1 cellular context compared by ENCODE assay signal in genomic region chr3:72847751-72848702, GRCh38.
TF ChIP-seq lines count a peak whose summit lies in the region.

Gene SHQ1 (minus strand): TSS chr3:72848445. CDS start chr3:72848340, 105 bp downstream.

TF ChIP-seq in K562, 482 proteins besides CTCF, POLR2A, EP300 and RAD21 (continued from another document and continues in another):
- TF ChIP-seq NRF1 (conservative IDR thresholded peaks at IDR 0.05 in 1 of 2, IDR thresholded peaks at IDR 0.05 in 1 of 2) (peak; percentile 70 to 76), SMARCC2 (IDR thresholded peaks at IDR 0.05; ENCODE audit: low read depth) (no peak), BMI1 (IDR thresholded peaks at IDR 0.05; ENCODE audit: low read length) (no peak), ZNF609 (CRISPR knock-in tag; IDR thresholded peaks at IDR 0.05; ENCODE audit: borderline replicate concordance) (no peak), E2F4 (CRISPR knock-in tag; IDR thresholded peaks at IDR 0.05; ENCODE audit: low read depth) (peak; percentile 94; the same call in 1 of the 2 replicates), FOXP4 (CRISPR knock-in tag; IDR thresholded peaks at IDR 0.05; ENCODE audit: borderline replicate concordance) (no peak), MBD2 (IDR thresholded peaks at IDR 0.05; ENCODE audit: borderline replicate concordance, low read depth) (no peak), ZNF57 (CRISPR knock-in tag; IDR thresholded peaks at IDR 0.05) (no peak), SMC3 (conservative IDR thresholded peaks at IDR 0.05; ENCODE audit: insufficient read depth, low read depth, low read length) (no peak), ETV1 (tag; conservative IDR thresholded peaks at IDR 0.05; ENCODE audit: low read depth) (peak; percentile 41; the same call in 1 of the 2 replicates), FOXP1 (CRISPR knock-in tag; IDR thresholded peaks at IDR 0.05) (no peak), FIP1L1 (IDR thresholded peaks at IDR 0.05; ENCODE audit: low read depth, low read length, poor library complexity, severe bottlenecking) (no peak), ATF1 (CRISPR knock-in tag; IDR thresholded peaks at IDR 0.05) (no peak), ATF1 (tag; IDR thresholded peaks at IDR 0.05) (peak; percentile 52; the same call in 1 of the 2 replicates), TOE1 (IDR thresholded peaks at IDR 0.05; ENCODE audit: borderline replicate concordance) (no peak), TOE1 (CRISPR knock-in tag; IDR thresholded peaks at IDR 0.05; ENCODE audit: borderline replicate concordance, low read depth) (no peak), ZBTB17 (CRISPR knock-in tag; IDR thresholded peaks at IDR 0.05) (no peak), NCOR1 (IDR thresholded peaks at IDR 0.05) (no peak), CBX3 (IDR thresholded peaks at IDR 0.05; ENCODE audit: borderline replicate concordance in 1 of 2, low read length in 2 of 2) (no peak), MYC (IDR thresholded peaks at IDR 0.05; ENCODE audit: low read depth, low read length) (peak; percentile 70), MYC (CRISPR knock-in tag; IDR thresholded peaks at IDR 0.05; ENCODE audit: borderline replicate concordance, low read depth) (no peak), POLR2G (IDR thresholded peaks at IDR 0.05; ENCODE audit: low read depth, low read length) (peak; percentile 86), PATZ1 (CRISPR knock-in tag; IDR thresholded peaks at IDR 0.05; ENCODE audit: borderline replicate concordance) (no peak), SRSF9 (IDR thresholded peaks at IDR 0.05; ENCODE audit: borderline replicate concordance, low read depth, low read length) (no peak), POLR2B (IDR thresholded peaks at IDR 0.05; ENCODE audit: low read depth, partially characterized antibody) (peak; percentile 18), SNAPC5 (CRISPR knock-in tag; IDR thresholded peaks at IDR 0.05) (no peak), MTA1 (IDR thresholded peaks at IDR 0.05; ENCODE audit: borderline replicate concordance) (no peak), SMAD1 (IDR thresholded peaks at IDR 0.05; ENCODE audit: low read depth, low read length, partially characterized antibody) (no peak), MEIS2 (IDR thresholded peaks at IDR 0.05; ENCODE audit: partially characterized antibody) (no peak), HMG20A (CRISPR knock-in tag; conservative IDR thresholded peaks at IDR 0.05) (no peak), HDAC2 (IDR thresholded peaks at IDR 0.05) (no peak), SIRT6 (IDR thresholded peaks at IDR 0.05; ENCODE audit: low read depth, low read length) (no peak), ARHGAP35 (IDR thresholded peaks at IDR 0.05; ENCODE audit: partially characterized antibody) (no peak), KAT8 (IDR thresholded peaks at IDR 0.05; ENCODE audit: low read depth) (no peak), STAG1 (CRISPR knock-in tag; IDR thresholded peaks at IDR 0.05; ENCODE audit: borderline replicate concordance) (no peak), ZNF408 (CRISPR knock-in tag; IDR thresholded peaks at IDR 0.05; ENCODE audit: low read depth) (no peak), TEAD1 (CRISPR knock-in tag; IDR thresholded peaks at IDR 0.05) (0 out of 4 replicates have a peak, but pooled peaks of 1 of the 2 experiments have one; percentile 48), SMARCE1 (IDR thresholded peaks at IDR 0.05) (no peak), RBM25 (IDR thresholded peaks at IDR 0.05; ENCODE audit: low read depth, low read length, severe bottlenecking) (no peak), RBM34 (IDR thresholded peaks at IDR 0.05; ENCODE audit: borderline replicate concordance, insufficient read depth, low read length) (no peak), SREBF1 (IDR thresholded peaks at IDR 0.05; ENCODE audit: borderline replicate concordance, low read depth, low read length) (no peak), ZFP30 (CRISPR knock-in tag; IDR thresholded peaks at IDR 0.05; ENCODE audit: borderline replicate concordance) (no peak), NFYB (IDR thresholded peaks at IDR 0.05; ENCODE audit: extremely low read depth, insufficient read length) (no peak)
- TF ChIP-seq, protein P1, sequence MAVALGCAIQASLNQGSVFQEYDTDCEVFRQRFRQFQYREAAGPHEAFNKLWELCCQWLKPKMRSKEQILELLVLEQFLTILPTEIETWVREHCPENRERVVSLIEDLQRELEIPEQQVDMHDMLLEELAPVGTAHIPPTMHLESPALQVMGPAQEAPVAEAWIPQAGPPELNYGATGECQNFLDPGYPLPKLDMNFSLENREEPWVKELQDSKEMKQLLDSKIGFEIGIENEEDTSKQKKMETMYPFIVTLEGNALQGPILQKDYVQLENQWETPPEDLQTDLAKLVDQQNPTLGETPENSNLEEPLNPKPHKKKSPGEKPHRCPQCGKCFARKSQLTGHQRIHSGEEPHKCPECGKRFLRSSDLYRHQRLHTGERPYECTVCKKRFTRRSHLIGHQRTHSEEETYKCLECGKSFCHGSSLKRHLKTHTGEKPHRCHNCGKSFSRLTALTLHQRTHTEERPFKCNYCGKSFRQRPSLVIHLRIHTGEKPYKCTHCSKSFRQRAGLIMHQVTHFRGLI (CRISPR knock-in tag; IDR thresholded peaks at IDR 0.05), result no peak
- TF ChIP-seq, protein P2, sequence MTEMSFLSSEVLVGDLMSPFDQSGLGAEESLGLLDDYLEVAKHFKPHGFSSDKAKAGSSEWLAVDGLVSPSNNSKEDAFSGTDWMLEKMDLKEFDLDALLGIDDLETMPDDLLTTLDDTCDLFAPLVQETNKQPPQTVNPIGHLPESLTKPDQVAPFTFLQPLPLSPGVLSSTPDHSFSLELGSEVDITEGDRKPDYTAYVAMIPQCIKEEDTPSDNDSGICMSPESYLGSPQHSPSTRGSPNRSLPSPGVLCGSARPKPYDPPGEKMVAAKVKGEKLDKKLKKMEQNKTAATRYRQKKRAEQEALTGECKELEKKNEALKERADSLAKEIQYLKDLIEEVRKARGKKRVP (CRISPR knock-in tag; IDR thresholded peaks at IDR 0.05), result no peak
- TF ChIP-seq, protein P3, sequence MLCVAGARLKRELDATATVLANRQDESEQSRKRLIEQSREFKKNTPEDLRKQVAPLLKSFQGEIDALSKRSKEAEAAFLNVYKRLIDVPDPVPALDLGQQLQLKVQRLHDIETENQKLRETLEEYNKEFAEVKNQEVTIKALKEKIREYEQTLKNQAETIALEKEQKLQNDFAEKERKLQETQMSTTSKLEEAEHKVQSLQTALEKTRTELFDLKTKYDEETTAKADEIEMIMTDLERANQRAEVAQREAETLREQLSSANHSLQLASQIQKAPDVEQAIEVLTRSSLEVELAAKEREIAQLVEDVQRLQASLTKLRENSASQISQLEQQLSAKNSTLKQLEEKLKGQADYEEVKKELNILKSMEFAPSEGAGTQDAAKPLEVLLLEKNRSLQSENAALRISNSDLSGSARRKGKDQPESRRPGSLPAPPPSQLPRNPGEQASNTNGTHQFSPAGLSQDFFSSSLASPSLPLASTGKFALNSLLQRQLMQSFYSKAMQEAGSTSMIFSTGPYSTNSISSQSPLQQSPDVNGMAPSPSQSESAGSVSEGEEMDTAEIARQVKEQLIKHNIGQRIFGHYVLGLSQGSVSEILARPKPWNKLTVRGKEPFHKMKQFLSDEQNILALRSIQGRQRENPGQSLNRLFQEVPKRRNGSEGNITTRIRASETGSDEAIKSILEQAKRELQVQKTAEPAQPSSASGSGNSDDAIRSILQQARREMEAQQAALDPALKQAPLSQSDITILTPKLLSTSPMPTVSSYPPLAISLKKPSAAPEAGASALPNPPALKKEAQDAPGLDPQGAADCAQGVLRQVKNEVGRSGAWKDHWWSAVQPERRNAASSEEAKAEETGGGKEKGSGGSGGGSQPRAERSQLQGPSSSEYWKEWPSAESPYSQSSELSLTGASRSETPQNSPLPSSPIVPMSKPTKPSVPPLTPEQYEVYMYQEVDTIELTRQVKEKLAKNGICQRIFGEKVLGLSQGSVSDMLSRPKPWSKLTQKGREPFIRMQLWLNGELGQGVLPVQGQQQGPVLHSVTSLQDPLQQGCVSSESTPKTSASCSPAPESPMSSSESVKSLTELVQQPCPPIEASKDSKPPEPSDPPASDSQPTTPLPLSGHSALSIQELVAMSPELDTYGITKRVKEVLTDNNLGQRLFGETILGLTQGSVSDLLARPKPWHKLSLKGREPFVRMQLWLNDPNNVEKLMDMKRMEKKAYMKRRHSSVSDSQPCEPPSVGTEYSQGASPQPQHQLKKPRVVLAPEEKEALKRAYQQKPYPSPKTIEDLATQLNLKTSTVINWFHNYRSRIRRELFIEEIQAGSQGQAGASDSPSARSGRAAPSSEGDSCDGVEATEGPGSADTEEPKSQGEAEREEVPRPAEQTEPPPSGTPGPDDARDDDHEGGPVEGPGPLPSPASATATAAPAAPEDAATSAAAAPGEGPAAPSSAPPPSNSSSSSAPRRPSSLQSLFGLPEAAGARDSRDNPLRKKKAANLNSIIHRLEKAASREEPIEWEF (CRISPR knock-in tag; IDR thresholded peaks at IDR 0.05), result no peak
- TF ChIP-seq, protein P4, sequence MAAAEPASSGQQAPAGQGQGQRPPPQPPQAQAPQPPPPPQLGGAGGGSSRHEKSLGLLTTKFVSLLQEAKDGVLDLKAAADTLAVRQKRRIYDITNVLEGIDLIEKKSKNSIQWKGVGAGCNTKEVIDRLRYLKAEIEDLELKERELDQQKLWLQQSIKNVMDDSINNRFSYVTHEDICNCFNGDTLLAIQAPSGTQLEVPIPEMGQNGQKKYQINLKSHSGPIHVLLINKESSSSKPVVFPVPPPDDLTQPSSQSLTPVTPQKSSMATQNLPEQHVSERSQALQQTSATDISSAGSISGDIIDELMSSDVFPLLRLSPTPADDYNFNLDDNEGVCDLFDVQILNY (CRISPR knock-in tag; IDR thresholded peaks at IDR 0.05), result no peak; the same call in 1 of the 2 replicates
